In the genomic region with DNA sequence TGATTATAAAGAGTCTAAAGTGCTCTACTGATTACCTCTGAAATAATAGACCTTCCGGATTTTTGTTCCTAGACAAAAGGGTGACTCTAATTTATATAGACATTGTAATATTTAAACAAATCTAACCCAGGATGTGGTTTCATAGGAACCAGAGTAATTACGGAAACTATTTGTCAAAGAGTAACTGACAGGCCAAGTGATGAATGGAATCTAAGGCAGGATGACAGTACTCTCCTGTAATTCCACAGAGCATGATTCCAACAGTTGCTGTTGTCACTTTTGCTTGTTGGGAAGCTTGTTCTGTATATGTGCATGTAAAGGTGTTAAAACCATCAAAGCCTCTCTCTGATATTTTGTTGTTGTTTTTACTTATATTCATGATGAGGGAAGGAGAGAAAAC, we compare ENCODE assay signal across 18 cellular contexts.
DNase-seq lines count a peak whose midpoint lies in the region; TF ChIP-seq lines count a peak whose summit lies in the region.
"Had no signal": no experiment of that assay in that cellular context is flagged by ENCODE, and none has a peak within 500 bp of the region (broad histone marks: within the 10 kb centered on the region; RNA-seq: fewer than 3 reads in every experiment).

No MANE protein-coding gene starts in this region.

- H3K36me3 ChIP-seq in brain microvascular endothelial cell (replicated peaks) = no peaks in the 10 kb centered on the region
- H3K36me3 ChIP-seq: neutrophil, SJCRH30, upper lobe of left lung had no signal

- DNase-seq in Daoy (ENCODE audit: low read depth) = peak; percentile 19
- DNase-seq in NCI-H2029 (lab: John Stamatoyannopoulos, UW) = peak; percentile 57
- peak; percentile 77 for DNase-seq in SHP77 treated with DMSO at 0.1 percent for 48 hours (lab: John Stamatoyannopoulos, UW)
- peak; percentile 12 for DNase-seq in myocyte (ENCODE audit: low read depth)
- no peak for DNase-seq in brain microvascular endothelial cell
- no peak for DNase-seq in GOT3 (lab: John Stamatoyannopoulos, UW)
- DNase-seq in LoVo (ENCODE audit: low spot score) = no peak
- no peak for DNase-seq in GM19240 (ENCODE audit: insufficient read length, low spot score)
- DNase-seq: anterior cingulate cortex; DND-41; H7; hypothalamus; SJCRH30; stimulated activated naive CD8-positive, alpha-beta T cell treated with anti-CD3 and anti-CD28 coated beads, Interleukin-15, Interleukin-2, amounts not matched to agents 100 U/mL and 50 U/mL, for 24 hours; T-helper 9 cell; upper lobe of left lung had no signal

- H3K27me3 ChIP-seq in brain microvascular endothelial cell (replicated peaks) = no peaks in the 10 kb centered on the region
- H3K27me3 ChIP-seq: neutrophil, SJCRH30, upper lobe of left lung had no signal

- in situ Hi-C loops in brain microvascular endothelial cell (cut with HindIII; ENCODE audit: low pct_ligation_motif_present, low sequenced_read_pairs) = no loop called here

- H3K4me3 ChIP-seq in brain microvascular endothelial cell (ENCODE audit: low read depth, low read length) = no peak overlapping the region
- H3K4me3 ChIP-seq: SJCRH30, upper lobe of left lung had no signal

- H3K27ac ChIP-seq in brain microvascular endothelial cell = no peak overlapping the region
- H3K27ac ChIP-seq: C4-2B, neutrophil, SJCRH30, upper lobe of left lung had no signal

- no peak for TF ChIP-seq CTCF in brain microvascular endothelial cell (IDR thresholded peaks at IDR 0.05; ENCODE audit: low read depth, low read length, missing control alignments)

Comparison
In these comparisons a context has a peak if more than half of its experiments do, and no peak if none do; other contexts are left out.
1. DNase-seq: peak in Daoy (single experiment), NCI-H2029 (single experiment), SHP77 treated with DMSO at 0.1 percent for 48 hours (single experiment) and myocyte (single experiment); none in brain microvascular endothelial cell (single experiment), GOT3 (single experiment), LoVo (single experiment) and GM19240 (single experiment).